In genomic region chr11:27471588-27472397, GRCh38 we compare ENCODE assay signal across 8 cellular contexts. TPM values are rescaled to one million over a fixed set of nuclear protein-coding genes. Genes with fewer than 3 reads are reported as not detected.
A peak's percentile ranks its signal among the peaks of the same experiment; 100 is the strongest.
DNase-seq lines count a peak whose midpoint lies in the region; ATAC-seq and TF ChIP-seq lines count a peak whose summit lies in the region.

No MANE protein-coding gene starts in this region.

- peak; percentile 10 for DNase-seq in NCI-H510A (lab: John Stamatoyannopoulos, UW)
- DNase-seq in NCI-H510A treated with DMSO at 0.1 percent for 48 hours (lab: John Stamatoyannopoulos, UW) = no peak
- peak; percentile 48 for DNase-seq in HEK293T (ENCODE audit: extremely low spot score)
- DNase-seq in NCI-H1092 treated with DMSO at 0.1 percent for 48 hours (lab: John Stamatoyannopoulos, UW) = peak; percentile 38
- peak; percentile 29 for DNase-seq in activated naive CD4-positive, alpha-beta T cell treated with anti-CD3 and anti-CD28 coated beads, Interleukin-2, amount 10 ng/mL, durations not matched to agents 7 days and 5 days
- peak in 38 of 42 donors; percentile 16 to 69 (median 40) for DNase-seq in head of caudate nucleus
- no peak for DNase-seq in omental fat pad (ENCODE audit: low spot score)
- no peak for DNase-seq in AG08395 (ENCODE audit: low spot score)

- ATAC-seq in omental fat pad (ENCODE audit: low FRiP score) = peak; percentile 43

- peaks cover 47% of the 10 kb centered on the region for H3K27me3 Mint-ChIP-seq in activated naive CD4-positive, alpha-beta T cell treated with anti-CD3 and anti-CD28 coated beads, Interleukin-2, amount 10 ng/mL, durations not matched to agents 7 days and 5 days

- TF ChIP-seq CTCF in omental fat pad (IDR thresholded peaks at IDR 0.05) = no peak

- POLR2A ChIA-PET in HEK293T (lab: Yijun Ruan, JAX) = interaction anchor here (0.9 to 1.4 kb wide), 9 partner anchors 8 to 276 kb away, joined by 3 to 8 read pairs (median 3); partner anchors contain the start of gene CCDC34

- intact Hi-C loops in head of caudate nucleus (cut with DNase I) = loop anchor here (5.0 to 10.0 kb wide), 2 partner anchors 79 to 107 kb away; partner anchors contain the start of gene CCDC34

- H3K36me3 Mint-ChIP-seq in activated naive CD4-positive, alpha-beta T cell treated with anti-CD3 and anti-CD28 coated beads, Interleukin-2, amount 10 ng/mL, durations not matched to agents 7 days and 5 days = no peaks in the 10 kb centered on the region

- H3K9me3 Mint-ChIP-seq in activated naive CD4-positive, alpha-beta T cell treated with anti-CD3 and anti-CD28 coated beads, Interleukin-2, amount 10 ng/mL, durations not matched to agents 7 days and 5 days = no peaks in the 10 kb centered on the region

- CTCF ChIA-PET in HEK293T (lab: Yijun Ruan, JAX) = interaction anchor here (1.0 to 1.5 kb wide), 4 partner anchors 27 to 261 kb away, joined by 3 read pairs; no protein-coding TSS in a partner anchor
- CTCF ChIA-PET in activated naive CD4-positive, alpha-beta T cell treated with anti-CD3 and anti-CD28 coated beads, Interleukin-2, amount 10 ng/mL, durations not matched to agents 7 days and 5 days (lab: Charles Lee) = interaction anchor here (1.0 to 1.5 kb wide), 2 partner anchors 13 to 24 kb away, joined by 4 read pairs; no protein-coding TSS in a partner anchor

- H3K4me3 Mint-ChIP-seq in activated naive CD4-positive, alpha-beta T cell treated with anti-CD3 and anti-CD28 coated beads, Interleukin-2, amount 10 ng/mL, durations not matched to agents 7 days and 5 days = peak overlapping the region; percentile 70

- peaks cover 13% of the 10 kb centered on the region for H3K4me1 Mint-ChIP-seq in activated naive CD4-positive, alpha-beta T cell treated with anti-CD3 and anti-CD28 coated beads, Interleukin-2, amount 10 ng/mL, durations not matched to agents 7 days and 5 days

- no peak overlapping the region for H3K27ac Mint-ChIP-seq in activated naive CD4-positive, alpha-beta T cell treated with anti-CD3 and anti-CD28 coated beads, Interleukin-2, amount 10 ng/mL, durations not matched to agents 7 days and 5 days

TF ChIP-seq in HEK293T, 16 proteins besides CTCF, POLR2A, EP300 and RAD21:
- TF ChIP-seq ARNT (IDR thresholded peaks at IDR 0.05) (0 out of 2 replicates have a peak, but pooled peaks have one; percentile 43), PKNOX1 (IDR thresholded peaks at IDR 0.05) (no peak), SP1 (IDR thresholded peaks at IDR 0.05) (no peak)
TF ChIP-seq in HEK293T: peak in this region for 1.

RNA-seq across cellular contexts. Expression of gene LGR4, which starts 0.8 kb away (rescaled TPM):
- 10 to 100 TPM; 18.1 to 31.5 (median 26.1) TPM for total RNA-seq in omental fat pad

RNA-seq across cellular contexts. Expression of gene LIN7C, which starts 34.8 kb away (rescaled TPM):
- 10 to 100 TPM; 26.5 to 37.7 (median 30.3) TPM for total RNA-seq in omental fat pad

Comparison
In these comparisons a context has a peak if more than half of its experiments do, and no peak if none do; other contexts are left out.
1. DNase-seq: peak in NCI-H510A (single experiment), HEK293T (single experiment), NCI-H1092 treated with DMSO at 0.1 percent for 48 hours (single experiment), activated naive CD4-positive, alpha-beta T cell treated with anti-CD3 and anti-CD28 coated beads, Interleukin-2, amount 10 ng/mL, durations not matched to agents 7 days and 5 days (single experiment) and head of caudate nucleus (38 of 42); none in NCI-H510A treated with DMSO at 0.1 percent for 48 hours (single experiment), omental fat pad (single experiment) and AG08395 (single experiment).